Comparison of ENCODE assay signal across 12 cellular contexts in genomic region chr5:43123887-43124286, GRCh38. TPM values are rescaled to one million over a fixed set of nuclear protein-coding genes. Genes with fewer than 3 reads are reported as not detected.
A peak's percentile ranks its signal among the peaks of the same experiment; 100 is the strongest.
DNase-seq lines count a peak whose midpoint lies in the region; ATAC-seq and TF ChIP-seq lines count a peak whose summit lies in the region.
"Had no signal": no experiment of that assay in that cellular context is flagged by ENCODE, and none has a peak within 500 bp of the region (broad histone marks: within the 10 kb centered on the region; RNA-seq: fewer than 3 reads in every experiment).

No MANE protein-coding gene starts in this region.

- peaks cover 56% of the 10 kb centered on the region for H3K36me3 Mint-ChIP-seq in activated CD8-positive, alpha-beta T cell treated with anti-CD3 and anti-CD28 coated beads, Interleukin-2, amount 10 ng/mL, durations not matched to agents 7 days and 5 days (ENCODE audit: low read depth)
- H3K36me3 Mint-ChIP-seq in nephron progenitor cell (ENCODE audit: low read depth): peaks cover 69% of the 10 kb centered on the region

- H3K4me3 Mint-ChIP-seq in activated CD8-positive, alpha-beta T cell treated with anti-CD3 and anti-CD28 coated beads, Interleukin-2, amount 10 ng/mL, durations not matched to agents 7 days and 5 days: peak overlapping the region; percentile 85
- peak overlapping the region; percentile 98 for H3K4me3 Mint-ChIP-seq in nephron progenitor cell

- no peaks in the 10 kb centered on the region for H3K9me3 Mint-ChIP-seq in activated CD8-positive, alpha-beta T cell treated with anti-CD3 and anti-CD28 coated beads, Interleukin-2, amount 10 ng/mL, durations not matched to agents 7 days and 5 days (ENCODE audit: insufficient read depth)
- no peaks in the 10 kb centered on the region for H3K9me3 Mint-ChIP-seq in nephron progenitor cell

- no peak overlapping the region for H3K27ac ChIP-seq in HUES64 (ENCODE audit: low read depth, low read length)
- H3K27ac ChIP-seq: left lung had no signal

- ATAC-seq in activated CD8-positive, alpha-beta T cell treated with anti-CD3 and anti-CD28 coated beads, Interleukin-2, amount 10 ng/mL, durations not matched to agents 7 days and 5 days: no peak
- ATAC-seq in GM18867 (IDR thresholded peaks at IDR 0.05; ENCODE audit: unreplicated experiment) (no peak), HG02970 (IDR thresholded peaks at IDR 0.05; ENCODE audit: low FRiP score, unreplicated experiment) (no peak)
- ATAC-seq: gastrocnemius medialis, left lung, right cardiac atrium had no signal

- DNase-seq in SIG-M5 treated with dmso at 0.1 percent for 504 hours (lab: John Stamatoyannopoulos, UW; ENCODE audit: unreplicated experiment): peak; percentile 21
- no peak for DNase-seq in SIG-M5 (lab: John Stamatoyannopoulos, UW)
- DNase-seq in activated CD8-positive, alpha-beta T cell treated with anti-CD3 and anti-CD28 coated beads, Interleukin-2, amount 10 ng/mL, durations not matched to agents 7 days and 5 days: no peak
- DNase-seq in nephron progenitor cell: no peak
- DNase-seq in UCSD-AML1 (lab: John Stamatoyannopoulos, UW; ENCODE audit: unreplicated experiment): no peak
- DNase-seq: 8988T, gastrocnemius medialis, left lung, right cardiac atrium had no signal

- H3K9me3 ChIP-seq in HUES64 (ENCODE audit: insufficient read depth, low read depth, low read length): no peaks in the 10 kb centered on the region
- H3K9me3 ChIP-seq: gastrocnemius medialis, left lung had no signal

- H3K27me3 Mint-ChIP-seq in activated CD8-positive, alpha-beta T cell treated with anti-CD3 and anti-CD28 coated beads, Interleukin-2, amount 10 ng/mL, durations not matched to agents 7 days and 5 days (ENCODE audit: low read depth): no peaks in the 10 kb centered on the region
- peaks cover 4% of the 10 kb centered on the region for H3K27me3 Mint-ChIP-seq in nephron progenitor cell (ENCODE audit: low read depth, poor library complexity)

- no peak for TF ChIP-seq CTCF in nephron progenitor cell (IDR thresholded peaks at IDR 0.05)

- CTCF ChIA-PET in activated CD8-positive, alpha-beta T cell treated with anti-CD3 and anti-CD28 coated beads, Interleukin-2, amount 10 ng/mL, durations not matched to agents 7 days and 5 days (lab: Charles Lee): interaction anchor here (0.9 to 4.4 kb wide), 5 partner anchors 15 to 260 kb away, joined by 3 to 24 read pairs (median 18); partner anchors contain the start of gene HMGCS1

- H3K36me3 ChIP-seq in HUES64 (ENCODE audit: insufficient read depth, low read length): peaks cover 59% of the 10 kb centered on the region

- H3K27ac Mint-ChIP-seq in activated CD8-positive, alpha-beta T cell treated with anti-CD3 and anti-CD28 coated beads, Interleukin-2, amount 10 ng/mL, durations not matched to agents 7 days and 5 days: peak overlapping the region; percentile 58
- H3K27ac Mint-ChIP-seq in nephron progenitor cell: no peak overlapping the region

- peaks cover 14% of the 10 kb centered on the region; the same call in 1 of the 2 replicates for H3K4me1 ChIP-seq in HUES64 (ENCODE audit: insufficient read depth, low read length)

- H3K9ac ChIP-seq in HUES64 (ENCODE audit: low read depth, low read length): no peak overlapping the region

- H3K27me3 ChIP-seq in HUES64 (ENCODE audit: insufficient read depth, low read length): no peaks in the 10 kb centered on the region
- H3K27me3 ChIP-seq: gastrocnemius medialis, left lung had no signal

- 89% methylated on average over 4 of the region's 4 CpGs for WGBS in HUES64

- H3K4me3 ChIP-seq in HUES64 (ENCODE audit: low read length): peak overlapping the region; percentile 79; the same call in 1 of the 2 replicates
- H3K4me3 ChIP-seq: left lung had no signal

- POLR2A ChIA-PET in activated CD8-positive, alpha-beta T cell treated with anti-CD3 and anti-CD28 coated beads, Interleukin-2, amount 10 ng/mL, durations not matched to agents 7 days and 5 days (lab: Charles Lee): interaction anchor here (0.9 to 1.2 kb wide), 3 partner anchors 82 to 360 kb away, joined by 3 to 4 read pairs (median 3); partner anchors contain the start of gene TMEM267

- H3K4me1 Mint-ChIP-seq in activated CD8-positive, alpha-beta T cell treated with anti-CD3 and anti-CD28 coated beads, Interleukin-2, amount 10 ng/mL, durations not matched to agents 7 days and 5 days (ENCODE audit: low read depth): peaks cover 56% of the 10 kb centered on the region
- H3K4me1 Mint-ChIP-seq in nephron progenitor cell: peaks cover 45% of the 10 kb centered on the region

RNA-seq across cellular contexts. Expression of gene ZNF131, which starts 3.2 kb away (rescaled TPM):
- polyA plus RNA-seq in HUES64 (2013, experiment 1 of 2): 30.4 TPM
- 31.8 TPM for polyA plus RNA-seq in HUES64 (2013, experiment 2 of 2)
- 10 to 100 TPM; 45.8 to 52.8 TPM for total RNA-seq in activated CD8-positive, alpha-beta T cell treated with anti-CD3 and anti-CD28 coated beads, Interleukin-2, amount 10 ng/mL, durations not matched to agents 7 days and 5 days
